In genomic region chr1:39266269-39266668, GRCh38 we compare ENCODE assay signal across 9 cellular contexts.
DNase-seq lines count a peak whose midpoint lies in the region; ATAC-seq and TF ChIP-seq lines count a peak whose summit lies in the region.
"Had no signal": no experiment of that assay in that cellular context is flagged by ENCODE, and none has a peak within 500 bp of the region (broad histone marks: within the 10 kb centered on the region; RNA-seq: fewer than 3 reads in every experiment).

No MANE protein-coding gene starts in this region.

- in situ Hi-C loops in ACHN (cut with HindIII; ENCODE audit: low pct_ligation_motif_present, low pct_unique_long_range_greater_than_20kb, low sequenced_read_pairs): no loop called here

- H3K27me3 ChIP-seq in NT2/D1 (ENCODE audit: insufficient read depth, insufficient read length): no peaks in the 10 kb centered on the region

- no peak overlapping the region for H3K9ac ChIP-seq in NT2/D1 (ENCODE audit: insufficient read length, low read depth)

- H3K9me3 ChIP-seq in NT2/D1 (ENCODE audit: insufficient read depth, low read length): no peaks in the 10 kb centered on the region

- H3K36me3 ChIP-seq in NT2/D1 (ENCODE audit: insufficient read depth, insufficient read length, low read length): peaks cover 9% of the 10 kb centered on the region

- ATAC-seq in HG03196 (IDR thresholded peaks at IDR 0.05; ENCODE audit: unreplicated experiment) (no peak), HG02798 (IDR thresholded peaks at IDR 0.05; ENCODE audit: poor library complexity, unreplicated experiment) (no peak)

- peak; percentile 9; the same call in 1 of the 2 replicates for TF ChIP-seq CTCF in GM12875 (IDR thresholded peaks at IDR 0.05; ENCODE audit: borderline replicate concordance, insufficient read depth, low read depth, low read length)

- H3K4me3 ChIP-seq in GM12875 (ENCODE audit: low read depth, low read length) (no peak overlapping the region), NT2/D1 (ENCODE audit: insufficient read length, low read depth) (no peak overlapping the region)

- TF ChIP-seq POLR2A in erythroblast (IDR thresholded peaks at IDR 0.05; ENCODE audit: low read length): no peak

- DNase-seq in ACHN (peak; percentile 10), NT2/D1 (ENCODE audit: low read depth, low spot score) (peak; percentile 32), erythroblast (lab: John Stamatoyannopoulos, UW) (peak; percentile 17 to 22), NCI-H1092 treated with DMSO at 0.1 percent for 48 hours (lab: John Stamatoyannopoulos, UW) (no peak)
- DNase-seq in central memory CD4-positive, alpha-beta T cell: no peak
- DNase-seq: activated CD4-positive, alpha-beta T cell treated with anti-CD3 and anti-CD28 coated beads, Interleukin-2, amount 50 U/mL, for 1 hour had no signal

- peaks cover 17% of the 10 kb centered on the region for H3K4me1 ChIP-seq in NT2/D1 (ENCODE audit: insufficient read depth, insufficient read length)

Comparison
In these comparisons a context has a peak if more than half of its experiments do, and no peak if none do; other contexts are left out.
1. DNase-seq: peak in ACHN (single experiment), NT2/D1 (single experiment) and erythroblast (2 of 2); none in central memory CD4-positive, alpha-beta T cell (single experiment) and NCI-H1092 treated with DMSO at 0.1 percent for 48 hours (single experiment).